ENCODE assay signal across 8 cellular contexts in genomic region chr3:53493997-53494791, GRCh38. TPM values are rescaled to one million over a fixed set of nuclear protein-coding genes. Genes with fewer than 3 reads are reported as not detected.
DNase-seq lines count a peak whose midpoint lies in the region; ATAC-seq, FAIRE-seq and TF ChIP-seq lines count a peak whose summit lies in the region.

Gene CACNA1D, plus strand, starts transcription at chr3:53494611. Its CDS starts 556 bp downstream, at chr3:53495167.

- H3K4me1 Mint-ChIP-seq in astrocyte (ENCODE audit: low read depth, unreplicated experiment) = peaks cover 10% of the 10 kb centered on the region

- H3K36me3 Mint-ChIP-seq in astrocyte (ENCODE audit: low read depth, unreplicated experiment) = no peaks in the 10 kb centered on the region

- TF ChIP-seq CTCF in astrocyte (IDR thresholded peaks at IDR 0.05; ENCODE audit: insufficient read depth, low read depth, low read length) = no peak

- no peaks in the 10 kb centered on the region for H3K79me2 ChIP-seq in astrocyte (ENCODE audit: insufficient read depth, low read length)

- H4K20me1 ChIP-seq in astrocyte (ENCODE audit: insufficient read depth, low read length) = no peaks in the 10 kb centered on the region

- peak within 1 kb of the TSS; percentile 52 for H3K4me3 ChIP-seq in astrocyte (ENCODE audit: insufficient read depth, low read depth, low read length)
- H3K4me3 ChIP-seq in skin epidermis = peak within 1 kb of the TSS; percentile 29 to 64 (median 53)

- H3K27ac Mint-ChIP-seq in astrocyte (ENCODE audit: unreplicated experiment) = no peak within 1 kb of the TSS

- peaks cover 14% of the 10 kb centered on the region for H3K4me1 ChIP-seq in astrocyte (ENCODE audit: insufficient read depth, low read length)

- H3K9me3 Mint-ChIP-seq in astrocyte (ENCODE audit: unreplicated experiment) = no peaks in the 10 kb centered on the region

- peak; percentile 34 for DNase-seq in DMS53 treated with DMSO at 0.1 percent for 48 hours (lab: John Stamatoyannopoulos, UW; ENCODE audit: unreplicated experiment)
- DNase-seq in LoVo (ENCODE audit: low spot score) = peak; percentile 65
- no peak for DNase-seq in astrocyte (ENCODE audit: low read depth)
- peak; percentile 89 for DNase-seq in iPS-NIHi11 (ENCODE audit: low spot score)
- DNase-seq in cortex of kidney (lab: John Stamatoyannopoulos, UW) = no peak
- no peak for DNase-seq in NCI-H446 treated with DMSO at 0.1 percent for 48 hours (lab: John Stamatoyannopoulos, UW)

- H3K4me3 Mint-ChIP-seq in astrocyte (ENCODE audit: unreplicated experiment) = peak within 1 kb of the TSS; percentile 77

- FAIRE-seq in astrocyte (lab: Jason Lieb, UNC) = no peak

- peaks cover 32% of the 10 kb centered on the region for H3K27me3 Mint-ChIP-seq in astrocyte (ENCODE audit: low read depth, unreplicated experiment)

- H3K27ac ChIP-seq in astrocyte (ENCODE audit: low read depth, low read length) (no peak within 1 kb of the TSS), skin epidermis (peak within 1 kb of the TSS in 2 of 21 experiments; percentile 52 to 63)

- H3K36me3 ChIP-seq in astrocyte (ENCODE audit: insufficient read depth, low read length) = no peaks in the 10 kb centered on the region

- no peaks in the 10 kb centered on the region for H3K9me3 ChIP-seq in astrocyte (ENCODE audit: insufficient read depth, low read depth, low read length)

- H3K9ac ChIP-seq in astrocyte (ENCODE audit: low read length) = peak within 1 kb of the TSS; percentile 31

- ATAC-seq in GM18520 (IDR thresholded peaks at IDR 0.05; ENCODE audit: unreplicated experiment) = no peak

- H3K4me2 ChIP-seq in astrocyte (ENCODE audit: low read length) = peak within 1 kb of the TSS; percentile 89

- H2AFZ ChIP-seq in astrocyte (ENCODE audit: low read depth, low read length) = peak within 1 kb of the TSS; percentile 71

- H3K27me3 ChIP-seq in astrocyte (ENCODE audit: insufficient read depth, low read length) = peaks cover 24% of the 10 kb centered on the region

RNA-seq across cellular contexts. Expression of gene CACNA1D, which starts in this region (rescaled TPM):
- total RNA-seq in astrocyte = 0.41 and 0.55 TPM in 2 replicates

Comparison
In these comparisons a context has a peak if more than half of its experiments do, and no peak if none do; other contexts are left out.
1. DNase-seq: peak in DMS53 treated with DMSO at 0.1 percent for 48 hours (single experiment), LoVo (single experiment) and iPS-NIHi11 (single experiment); none in astrocyte (single experiment), cortex of kidney (single experiment) and NCI-H446 treated with DMSO at 0.1 percent for 48 hours (single experiment).